In genomic region chr1:160519542-160520435, GRCh38 we compare ENCODE assay signal across 10 cellular contexts. TPM values are rescaled to one million over a fixed set of nuclear protein-coding genes. Genes with fewer than 3 reads are reported as not detected.
DNase-seq lines count a peak whose midpoint lies in the region; ATAC-seq, FAIRE-seq and TF ChIP-seq lines count a peak whose summit lies in the region.
"Had no signal": no experiment of that assay in that cellular context is flagged by ENCODE, and none has a peak within 500 bp of the region (broad histone marks: within the 10 kb centered on the region; RNA-seq: fewer than 3 reads in every experiment).

No MANE protein-coding gene starts in this region.

- H3K4me2 ChIP-seq in Karpas-422 (ENCODE audit: low read depth, low read length, poor library complexity, severe bottlenecking) (peak overlapping the region; percentile 80), GM12878 (ENCODE audit: control insufficient read depth, insufficient read depth) (peak overlapping the region; percentile 67)

- H2AFZ ChIP-seq in Karpas-422 (ENCODE audit: low read length) (no peak overlapping the region), GM12878 (ENCODE audit: control insufficient read depth, low read depth, low read length) (peak overlapping the region; percentile 3)

- in situ Hi-C loops in GM12878 (cut with MboI), result no loop called here

- H4K20me1 ChIP-seq in Karpas-422 (ENCODE audit: insufficient read depth, low read depth, low read length), result no peaks in the 10 kb centered on the region
- no peaks in the 10 kb centered on the region for H4K20me1 ChIP-seq in GM12878 (ENCODE audit: control insufficient read depth, insufficient read depth)

- peaks cover 3% of the 10 kb centered on the region for H3K9me3 Mint-ChIP-seq in stimulated activated effector memory CD8-positive, alpha-beta T cell treated with anti-CD3 and anti-CD28 coated beads, Interleukin-12 subunit alpha, Interleukin-12 subunit beta, amount 100 ng/mL, for 72 hours

- CTCF ChIA-PET in GM12878 (lab: Yijun Ruan, JAX), result interaction anchor here (0.7 to 2.0 kb wide), 5 partner anchors 16 to 87 kb away, joined by 3 to 8 read pairs (median 3); no protein-coding TSS in a partner anchor

- peak; percentile 62 for ATAC-seq in activated CD4-positive, CD25-positive, alpha-beta regulatory T cell treated with anti-CD3 and anti-CD28 coated beads, Interleukin-2, amount 50 U/mL, for 24 hours
- ATAC-seq in GM12878 (peak; percentile 70), HG03135 (IDR thresholded peaks at IDR 0.05; ENCODE audit: unreplicated experiment) (no peak), GM21381 (IDR thresholded peaks at IDR 0.05; ENCODE audit: unreplicated experiment) (no peak)
- peak; percentile 88 for ATAC-seq in stimulated activated effector memory CD8-positive, alpha-beta T cell treated with anti-CD3 and anti-CD28 coated beads, Interleukin-12 subunit alpha, Interleukin-12 subunit beta, amount 100 ng/mL, for 72 hours
- ATAC-seq: left cardiac atrium had no signal

- RAD21 ChIA-PET in GM12878 (lab: Charles Lee; ENCODE audit: unreplicated experiment), result interaction anchor here (0.9 to 2.1 kb wide), 5 partner anchors 20 to 73 kb away, joined by 3 to 11 read pairs (median 4); no protein-coding TSS in a partner anchor

- H3K4me1 ChIP-seq in Karpas-422 (ENCODE audit: low read length) (peaks cover 53% of the 10 kb centered on the region), GM12878 (ENCODE audit: control insufficient read depth, insufficient read depth, low read length) (no peaks in the 10 kb centered on the region), prostate gland (replicated peaks) (no peaks in the 10 kb centered on the region)

- H3K36me3 ChIP-seq in Karpas-422 (ENCODE audit: insufficient read depth, low read length) (peaks cover 6% of the 10 kb centered on the region; the same call in 1 of the 2 replicates), GM12878 (ENCODE audit: control insufficient read depth in 2 of 2, insufficient read depth in 2 of 2, low read length in 1 of 2) (peaks cover 0 to 5% of the 10 kb centered on the region in 2 experiments; a peak in 1 of 4 replicates), prostate gland (no peaks in the 10 kb centered on the region)

- H3K9me2 ChIP-seq in Karpas-422 (replicated peaks; ENCODE audit: insufficient read depth, low read length), result no peaks in the 10 kb centered on the region

- no peak for TF ChIP-seq EP300 in GM12878 (IDR thresholded peaks at IDR 0.05; ENCODE audit: borderline replicate concordance in 1 of 2, control insufficient read depth in 1 of 2, low read depth in 2 of 2, low read length in 2 of 2)

- TF ChIP-seq CTCF in GM12878 (IDR thresholded peaks at IDR 0.05 in 2 of 3, conservative IDR thresholded peaks at IDR 0.05 in 1 of 3; ENCODE audit: control insufficient read depth in 2 of 3, extremely low read depth in 1 of 3, insufficient read depth in 1 of 3, low read depth in 3 of 3, low read length in 3 of 3) (peak in 2 of 3 experiments; percentile 25 to 27; a peak in 2 of 6 replicates), prostate gland (IDR thresholded peaks at IDR 0.05) (no peak)

- POLR2A ChIA-PET in GM12878 (lab: Charles Lee), result interaction anchor here (1.0 to 1.1 kb wide), 3 partner anchors 21 to 89 kb away, joined by 3 to 5 read pairs (median 5); no protein-coding TSS in a partner anchor

- peak overlapping the region; percentile 98 for H3K27ac ChIP-seq in Karpas-422 (ENCODE audit: low read length)
- peak overlapping the region; percentile 85 for H3K27ac ChIP-seq in GM12878 (ENCODE audit: control insufficient read depth, insufficient read depth)
- no peak overlapping the region for H3K27ac ChIP-seq in prostate gland
- H3K27ac ChIP-seq: 22Rv1 had no signal

- H3K9ac ChIP-seq in Karpas-422 (ENCODE audit: low read length) (peak overlapping the region; percentile 64), GM12878 (ENCODE audit: control insufficient read depth, insufficient read depth, low read length) (peak overlapping the region; percentile 82)

- 2% methylated on average over 5 of the region's 5 CpGs for WGBS in GM12878 (ENCODE audit: insufficient coverage, insufficient replicate concordance, low lambda C conversion rate, missing lambda C conversion rate)
- WGBS in prostate gland, result 43% methylated on average over 5 of the region's 5 CpGs

- no peak for DNase-seq in activated CD4-positive, CD25-positive, alpha-beta regulatory T cell (lab: John Stamatoyannopoulos, UW)
- DNase-seq in Karpas-422, result peak; percentile 80
- peak; percentile 64 for DNase-seq in GM12878 (ENCODE audit: low read depth, low spot score)
- peak in 1 of 2 donors; percentile 60 for DNase-seq in stimulated activated effector memory CD8-positive, alpha-beta T cell treated with anti-CD3 and anti-CD28 coated beads, Interleukin-12 subunit alpha, Interleukin-12 subunit beta, amount 100 ng/mL, for 72 hours (ENCODE audit: low spot score in 2 of 2)
- no peak for DNase-seq in prostate gland (ENCODE audit: low spot score)
- DNase-seq: left cardiac atrium had no signal

- no peak for TF ChIP-seq POLR2A in GM12878 (IDR thresholded peaks at IDR 0.05; ENCODE audit: low read depth, low read length)
- TF ChIP-seq POLR2A in prostate gland (IDR thresholded peaks at IDR 0.05), result no peak

- no TSS peak for BruUV-seq in GM12878 (replicated peaks; lab: Mats Ljungman, UMichigan)

- TF ChIP-seq RAD21 in GM12878 (IDR thresholded peaks at IDR 0.05; ENCODE audit: insufficient read depth, low read depth, low read length), result peak; percentile 16; the same call in 1 of the 2 replicates

- peaks cover 31% of the 10 kb centered on the region for H3K79me2 ChIP-seq in Karpas-422 (ENCODE audit: low read length)
- peaks cover 84% of the 10 kb centered on the region for H3K79me2 ChIP-seq in GM12878 (ENCODE audit: control insufficient read depth, insufficient read depth, low read length)

- H3K4me1 Mint-ChIP-seq in stimulated activated effector memory CD8-positive, alpha-beta T cell treated with anti-CD3 and anti-CD28 coated beads, Interleukin-12 subunit alpha, Interleukin-12 subunit beta, amount 100 ng/mL, for 72 hours, result peaks cover 87% of the 10 kb centered on the region

- peaks cover 12% of the 10 kb centered on the region for H3K36me3 Mint-ChIP-seq in stimulated activated effector memory CD8-positive, alpha-beta T cell treated with anti-CD3 and anti-CD28 coated beads, Interleukin-12 subunit alpha, Interleukin-12 subunit beta, amount 100 ng/mL, for 72 hours

- H3K27ac Mint-ChIP-seq in stimulated activated effector memory CD8-positive, alpha-beta T cell treated with anti-CD3 and anti-CD28 coated beads, Interleukin-12 subunit alpha, Interleukin-12 subunit beta, amount 100 ng/mL, for 72 hours, result peak overlapping the region; percentile 81

- FAIRE-seq in GM12878 (lab: Jason Lieb, UNC), result no peak

- H3K4me3 ChIP-seq in Karpas-422 (ENCODE audit: low read length) (peak overlapping the region; percentile 75), GM12878 (peak overlapping the region; percentile 77), prostate gland (no peak overlapping the region)

- SMC1A ChIA-PET in GM12878 (lab: Charles Lee; ENCODE audit: uncharacterized antibody, unreplicated experiment), result interaction anchor here (0.8 to 1.4 kb wide), 8 partner anchors 21 to 91 kb away, joined by 3 to 7 read pairs (median 4); no protein-coding TSS in a partner anchor

- intact Hi-C loops in GM12878 (cut with micrococcal nuclease; ENCODE audit: unreplicated experiment), result loop anchor here (1.0 to 5.0 kb wide), 4 partner anchors 29 to 91 kb away; no protein-coding TSS in a partner anchor
- intact Hi-C loops in prostate gland (cut with DNase I), result no loop called here

- no peaks in the 10 kb centered on the region for H3K9me3 ChIP-seq in Karpas-422 (ENCODE audit: low read length)
- H3K9me3 ChIP-seq in GM12878 (replicated peaks; ENCODE audit: control insufficient read depth, insufficient read depth, low read length), result no peaks in the 10 kb centered on the region; the same call in none of the 3 replicates
- no peaks in the 10 kb centered on the region for H3K9me3 ChIP-seq in prostate gland

- H3K4me3 Mint-ChIP-seq in stimulated activated effector memory CD8-positive, alpha-beta T cell treated with anti-CD3 and anti-CD28 coated beads, Interleukin-12 subunit alpha, Interleukin-12 subunit beta, amount 100 ng/mL, for 72 hours, result peak overlapping the region; percentile 76

- H3K27me3 ChIP-seq in Karpas-422 (ENCODE audit: low read length), result no peaks in the 10 kb centered on the region
- H3K27me3 ChIP-seq in GM12878 (replicated peaks in 1 of 2; ENCODE audit: control insufficient read depth in 2 of 2, insufficient read depth in 2 of 2, low read length in 1 of 2), result no peaks in the 10 kb centered on the region
- H3K27me3 ChIP-seq in prostate gland (replicated peaks; ENCODE audit: insufficient read depth), result no peaks in the 10 kb centered on the region

RNA-seq across cellular contexts. Expression of gene SLAMF6, which starts 3.3 kb away (rescaled TPM):
- total RNA-seq in Karpas-422 (2014; rRNA removed; shearing (Covaris generic); ENCODE audit: low replicate concordance), result 19.3 and 66.0 TPM in 2 replicates
- total RNA-seq in GM12878 (2013; cell fraction: nucleolus; rRNA removed), result 145 and 152 TPM in 2 replicates
- total RNA-seq in GM12878 (2014; rRNA removed), result 44.1 and 52.5 TPM in 2 replicates
- total RNA-seq in GM12878 (2014; rRNA removed; fragmentation: Illumina TruSeq; extraction: Trizol), result 53.7 and 55.9 TPM in 2 replicates
- 30.4 and 30.8 TPM in 2 replicates for total RNA-seq in GM12878 (2021)
- 20.9 TPM for polyA plus RNA-seq in GM12878 (2011; ENCODE audit: low read depth)
- 89.6 and 105 TPM in 2 replicates for polyA plus RNA-seq in GM12878 (2011; rRNA removed)
- 54.6 and 63.9 TPM in 2 replicates for polyA plus RNA-seq in GM12878 (2011; cell fraction: cytosol; rRNA removed)
- 36.8 and 51.5 TPM in 2 replicates for polyA plus RNA-seq in GM12878 (2011; cell fraction: nucleus; rRNA removed)
- polyA plus RNA-seq in GM12878 (2012), result 30.7 and 68.4 TPM in 2 replicates
- 72.7 and 89.7 TPM in 2 replicates for polyA plus RNA-seq in GM12878 (2014; fragmentation: Illumina TruSeq; extraction: Trizol)
- 10 to 100 TPM; 20.5 to 27.1 TPM for polyA plus RNA-seq in GM12878 (2014; fragmentation: Nextera tagmentation; extraction: Ambion mirVana)
- 32.1 and 42.5 TPM in 2 replicates for polyA plus RNA-seq in GM12878 (2014; rRNA removed)
- 10 to 100 TPM; 24.3 to 28.3 TPM for polyA plus RNA-seq in GM12878 (2016; fragmentation: Nextera tagmentation; extraction: Ambion mirVana)
- 86.4 and 92.1 TPM in 2 replicates for polyA minus RNA-seq in GM12878 (2011; rRNA and poly(A)+ RNA removed)
- polyA minus RNA-seq in GM12878 (2011; cell fraction: cytosol; rRNA and poly(A)+ RNA removed), result 19.6 and 22.6 TPM in 2 replicates
- 19.1 and 23.9 TPM in 2 replicates for polyA minus RNA-seq in GM12878 (2011; cell fraction: nucleus; rRNA and poly(A)+ RNA removed)
- 1 to 10 TPM in 1 of 2 donors, under 1 TPM in 1; 0.64 to 1.4 TPM for total RNA-seq in prostate gland

RNA-seq across cellular contexts. Expression of gene CD84, which starts 59.5 kb away (rescaled TPM):
- 14.4 and 29.4 TPM in 2 replicates for total RNA-seq in Karpas-422 (2014; rRNA removed; shearing (Covaris generic); ENCODE audit: low replicate concordance)
- 245 and 258 TPM in 2 replicates for total RNA-seq in GM12878 (2013; cell fraction: nucleolus; rRNA removed)
- total RNA-seq in GM12878 (2014; rRNA removed) (12.3 and 15.2 TPM in 2 replicates), GM12878 (2014; rRNA removed; fragmentation: Illumina TruSeq; extraction: Trizol) (13.8 and 14.5 TPM in 2 replicates), GM12878 (2021) (10.4 and 14.2 TPM in 2 replicates), prostate gland (1 to 10 TPM; 1.2 to 6.7 TPM)
- 12.7 TPM for polyA plus RNA-seq in GM12878 (2011; ENCODE audit: low read depth)
- polyA plus RNA-seq in GM12878 (2011; rRNA removed) (18.1 and 20.8 TPM in 2 replicates), GM12878 (2014; fragmentation: Illumina TruSeq; extraction: Trizol) (20.3 and 26.6 TPM in 2 replicates), GM12878 (2014; fragmentation: Nextera tagmentation; extraction: Ambion mirVana) (1 to 10 TPM; 3.4 to 6.8 TPM), GM12878 (2014; rRNA removed) (9.3 and 11.2 TPM in 2 replicates), GM12878 (2016; fragmentation: Nextera tagmentation; extraction: Ambion mirVana) (1 to 10 TPM; 7.5 to 7.9 TPM)
- polyA plus RNA-seq in GM12878 (2011; cell fraction: cytosol; rRNA removed), result 7.7 and 7.8 TPM in 2 replicates
- polyA plus RNA-seq in GM12878 (2011; cell fraction: nucleus; rRNA removed), result 20.4 and 23.3 TPM in 2 replicates
- polyA plus RNA-seq in GM12878 (2012), result 9.2 and 10.5 TPM in 2 replicates
- polyA minus RNA-seq in GM12878 (2011; rRNA and poly(A)+ RNA removed), result 21.3 and 24.2 TPM in 2 replicates
- 2.3 and 2.4 TPM in 2 replicates for polyA minus RNA-seq in GM12878 (2011; cell fraction: cytosol; rRNA and poly(A)+ RNA removed)
- polyA minus RNA-seq in GM12878 (2011; cell fraction: nucleus; rRNA and poly(A)+ RNA removed), result 16.3 and 17.8 TPM in 2 replicates

Comparison
In these comparisons a context has a peak if more than half of its experiments do, and no peak if none do; other contexts are left out.
1. ATAC-seq: peak in activated CD4-positive, CD25-positive, alpha-beta regulatory T cell treated with anti-CD3 and anti-CD28 coated beads, Interleukin-2, amount 50 U/mL, for 24 hours (2 of 2), GM12878 (single experiment) and stimulated activated effector memory CD8-positive, alpha-beta T cell treated with anti-CD3 and anti-CD28 coated beads, Interleukin-12 subunit alpha, Interleukin-12 subunit beta, amount 100 ng/mL, for 72 hours (single experiment); none in HG03135 (single experiment) and GM21381 (single experiment).
2. DNase-seq: peak in Karpas-422 (single experiment) and GM12878 (single experiment); none in activated CD4-positive, CD25-positive, alpha-beta regulatory T cell (0 of 4) and prostate gland (single experiment).
3. H3K27ac ChIP-seq: peak in Karpas-422 (single experiment) and GM12878 (single experiment); none in prostate gland (0 of 2).
4. H3K4me3 ChIP-seq: peak in Karpas-422 (single experiment) and GM12878 (single experiment); none in prostate gland (0 of 2).
5. CTCF ChIP-seq: peak in GM12878 (2 of 3); none in prostate gland (0 of 4).